In the genomic region with DNA sequence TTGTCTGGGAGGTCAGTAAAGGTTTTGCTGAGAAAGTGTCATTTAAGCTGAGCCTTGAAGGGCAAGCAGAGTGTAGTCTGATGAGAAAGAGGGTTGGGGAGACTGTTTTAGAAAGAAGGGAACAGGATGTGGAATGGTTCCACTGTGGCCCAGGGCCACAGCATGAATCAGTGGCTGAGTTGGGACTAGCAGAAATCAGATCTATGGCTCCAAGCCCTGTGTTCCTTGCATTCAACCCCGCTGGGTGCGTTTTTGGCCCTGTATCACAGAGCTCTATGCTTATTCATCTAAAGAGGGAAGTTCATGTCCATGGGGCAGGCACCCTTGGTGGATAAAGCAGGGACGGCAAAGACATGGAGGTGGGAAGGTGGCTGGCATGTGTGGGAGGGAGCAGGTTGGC, we compare ENCODE assay signal across 23 cellular contexts.
"Had no signal": no experiment of that assay in that cellular context is flagged by ENCODE, and none has a peak within 500 bp of the region (broad histone marks: within the 10 kb centered on the region; RNA-seq: fewer than 3 reads in every experiment).

No MANE protein-coding gene starts in this region.

- H3K4me1 Mint-ChIP-seq: stimulated activated effector memory CD8-positive, alpha-beta T cell treated with anti-CD3 and anti-CD28 coated beads, Interleukin-12 subunit alpha, Interleukin-12 subunit beta, amount 100 ng/mL, for 72 hours had no signal

- ATAC-seq: effector memory CD8-positive, alpha-beta T cell; heart left ventricle; naive thymus-derived CD4-positive, alpha-beta T cell; right lobe of liver; stimulated activated effector memory CD8-positive, alpha-beta T cell treated with anti-CD3 and anti-CD28 coated beads, Interleukin-12 subunit alpha, Interleukin-12 subunit beta, amount 100 ng/mL, for 72 hours; stimulated activated naive CD8-positive, alpha-beta T cell treated with anti-CD3 and anti-CD28 coated beads, Interleukin-15, Interleukin-2, amounts not matched to agents 100 U/mL and 50 U/mL, for 24 hours had no signal

- H3K4me3 Mint-ChIP-seq: dendritic cell treated with granulocyte-macrophage colony-stimulating factor and Interleukin-4, amounts not matched to agents 40 ng/mL and 50 ng/mL, for 4 days; effector memory CD8-positive, alpha-beta T cell; naive thymus-derived CD4-positive, alpha-beta T cell; stimulated activated effector memory CD8-positive, alpha-beta T cell treated with anti-CD3 and anti-CD28 coated beads, Interleukin-12 subunit alpha, Interleukin-12 subunit beta, amount 100 ng/mL, for 72 hours; type B pancreatic cell had no signal

- H3K9me3 Mint-ChIP-seq: dendritic cell treated with granulocyte-macrophage colony-stimulating factor and Interleukin-4, amounts not matched to agents 40 ng/mL and 50 ng/mL, for 4 days; effector memory CD8-positive, alpha-beta T cell; naive thymus-derived CD4-positive, alpha-beta T cell; stimulated activated effector memory CD8-positive, alpha-beta T cell treated with anti-CD3 and anti-CD28 coated beads, Interleukin-12 subunit alpha, Interleukin-12 subunit beta, amount 100 ng/mL, for 72 hours; type B pancreatic cell had no signal

- H3K4me3 ChIP-seq: heart left ventricle, pancreas, prostate gland, right lobe of liver, suprapubic skin, thyroid gland, uterus had no signal

- H3K9me3 ChIP-seq: heart left ventricle, pancreas, prostate gland, right lobe of liver, suprapubic skin, thyroid gland, uterus had no signal

- H3K27me3 ChIP-seq: pancreas, right lobe of liver, suprapubic skin, thyroid gland, uterus had no signal

- H3K27ac ChIP-seq: epithelial cell of prostate, heart left ventricle, pancreas, prostate gland, right lobe of liver, suprapubic skin, thyroid gland, uterus had no signal

- H3K36me3 ChIP-seq: heart left ventricle, pancreas, prostate gland, right lobe of liver, suprapubic skin, thyroid gland, uterus had no signal

- H3K4me1 ChIP-seq: heart left ventricle, pancreas, right lobe of liver, thyroid gland, uterus had no signal

- H3K27ac Mint-ChIP-seq: dendritic cell treated with granulocyte-macrophage colony-stimulating factor and Interleukin-4, amounts not matched to agents 40 ng/mL and 50 ng/mL, for 4 days; effector memory CD8-positive, alpha-beta T cell; naive thymus-derived CD4-positive, alpha-beta T cell; stimulated activated effector memory CD8-positive, alpha-beta T cell treated with anti-CD3 and anti-CD28 coated beads, Interleukin-12 subunit alpha, Interleukin-12 subunit beta, amount 100 ng/mL, for 72 hours; type B pancreatic cell had no signal

- H3K36me3 Mint-ChIP-seq: naive thymus-derived CD4-positive, alpha-beta T cell; stimulated activated effector memory CD8-positive, alpha-beta T cell treated with anti-CD3 and anti-CD28 coated beads, Interleukin-12 subunit alpha, Interleukin-12 subunit beta, amount 100 ng/mL, for 72 hours; type B pancreatic cell had no signal

- FAIRE-seq: colon, pancreas had no signal

- DNase-seq: effector memory CD8-positive, alpha-beta T cell; foreskin melanocyte; heart left ventricle; hippocampal formation; kidney glomerular epithelial cell; mammary epithelial cell; naive thymus-derived CD4-positive, alpha-beta T cell; nucleus accumbens; pancreas; retina; right lobe of liver; stimulated activated CD4-positive, alpha-beta T cell treated with anti-CD3 and anti-CD28 coated beads, Interleukin-4, amount 100 ng/mL, for 1 hour; stimulated activated CD8-positive, alpha-beta memory T cell treated with anti-CD3 and anti-CD28 coated beads, Interleukin-4, amount 100 ng/mL, for 48 hours; stimulated activated naive CD8-positive, alpha-beta T cell treated with anti-CD3 and anti-CD28 coated beads, Interleukin-15, Interleukin-2, amounts not matched to agents 100 U/mL and 50 U/mL, for 24 hours; thyroid gland; uterus had no signal
